ENCODE assay signal across 1 cellular context in genomic region chr6:148760568-148761531, GRCh38.
TF ChIP-seq lines count a peak whose summit lies in the region.

No MANE protein-coding gene starts in this region.

TF ChIP-seq in GM12878, 131 proteins besides CTCF, POLR2A, EP300 and RAD21 (continued from another document and continues in another):
- TF ChIP-seq, protein P1, sequence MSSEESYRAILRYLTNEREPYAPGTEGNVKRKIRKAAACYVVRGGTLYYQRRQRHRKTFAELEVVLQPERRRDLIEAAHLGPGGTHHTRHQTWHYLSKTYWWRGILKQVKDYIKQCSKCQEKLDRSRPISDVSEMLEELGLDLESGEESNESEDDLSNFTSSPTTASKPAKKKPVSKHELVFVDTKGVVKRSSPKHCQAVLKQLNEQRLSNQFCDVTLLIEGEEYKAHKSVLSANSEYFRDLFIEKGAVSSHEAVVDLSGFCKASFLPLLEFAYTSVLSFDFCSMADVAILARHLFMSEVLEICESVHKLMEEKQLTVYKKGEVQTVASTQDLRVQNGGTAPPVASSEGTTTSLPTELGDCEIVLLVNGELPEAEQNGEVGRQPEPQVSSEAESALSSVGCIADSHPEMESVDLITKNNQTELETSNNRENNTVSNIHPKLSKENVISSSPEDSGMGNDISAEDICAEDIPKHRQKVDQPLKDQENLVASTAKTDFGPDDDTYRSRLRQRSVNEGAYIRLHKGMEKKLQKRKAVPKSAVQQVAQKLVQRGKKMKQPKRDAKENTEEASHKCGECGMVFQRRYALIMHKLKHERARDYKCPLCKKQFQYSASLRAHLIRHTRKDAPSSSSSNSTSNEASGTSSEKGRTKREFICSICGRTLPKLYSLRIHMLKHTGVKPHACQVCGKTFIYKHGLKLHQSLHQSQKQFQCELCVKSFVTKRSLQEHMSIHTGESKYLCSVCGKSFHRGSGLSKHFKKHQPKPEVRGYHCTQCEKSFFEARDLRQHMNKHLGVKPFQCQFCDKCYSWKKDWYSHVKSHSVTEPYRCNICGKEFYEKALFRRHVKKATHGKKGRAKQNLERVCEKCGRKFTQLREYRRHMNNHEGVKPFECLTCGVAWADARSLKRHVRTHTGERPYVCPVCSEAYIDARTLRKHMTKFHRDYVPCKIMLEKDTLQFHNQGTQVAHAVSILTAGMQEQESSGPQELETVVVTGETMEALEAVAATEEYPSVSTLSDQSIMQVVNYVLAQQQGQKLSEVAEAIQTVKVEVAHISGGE (CRISPR knock-in tag; IDR thresholded peaks at IDR 0.05), result no peak
- TF ChIP-seq KDM1A (IDR thresholded peaks at IDR 0.05; ENCODE audit: borderline replicate concordance) (no peak), REST (IDR thresholded peaks at IDR 0.05; ENCODE audit: low read depth, low read length) (no peak), NRF1 (conservative IDR thresholded peaks at IDR 0.05; ENCODE audit: low read depth, low read length) (no peak), YY1 (IDR thresholded peaks at IDR 0.05; ENCODE audit: low read depth, low read length) (peak; percentile 71), GABPA (IDR thresholded peaks at IDR 0.05; ENCODE audit: low read depth) (no peak), EED (IDR thresholded peaks at IDR 0.05; ENCODE audit: low read depth) (peak; percentile 25; the same call in 1 of the 2 replicates), ZZZ3 (IDR thresholded peaks at IDR 0.05; ENCODE audit: control insufficient read depth, insufficient read length, low read depth) (no peak), SREBF2 (IDR thresholded peaks at IDR 0.05; ENCODE audit: low read length) (no peak), NFIC (IDR thresholded peaks at IDR 0.05; ENCODE audit: low read depth, low read length) (peak; percentile 37), IRF4 (IDR thresholded peaks at IDR 0.05; ENCODE audit: low read depth, low read length) (peak; percentile 57; the same call in 1 of the 2 replicates), MTA3 (IDR thresholded peaks at IDR 0.05; ENCODE audit: borderline replicate concordance, low read length) (no peak), RCOR1 (conservative IDR thresholded peaks at IDR 0.05; ENCODE audit: low read depth, low read length) (no peak), NFXL1 (IDR thresholded peaks at IDR 0.05; ENCODE audit: borderline replicate concordance) (no peak), ESRRA (IDR thresholded peaks at IDR 0.05; ENCODE audit: low read length) (no peak), SMC3 (IDR thresholded peaks at IDR 0.05; ENCODE audit: borderline replicate concordance, low read length) (no peak), RUNX3 (IDR thresholded peaks at IDR 0.05; ENCODE audit: low read length) (peak; percentile 52), IKZF2 (IDR thresholded peaks at IDR 0.05) (peak; percentile 54 to 69; a peak in 3 of 4 replicates), SIX5 (IDR thresholded peaks at IDR 0.05; ENCODE audit: low read depth, low read length, severe bottlenecking) (no peak), POLR2AphosphoS2 (IDR thresholded peaks at IDR 0.05; ENCODE audit: low read depth, low read length) (no peak), YBX1 (IDR thresholded peaks at IDR 0.05) (no peak), ATF7 (IDR thresholded peaks at IDR 0.05; ENCODE audit: low read depth) (peak; percentile 33), CHD1 (IDR thresholded peaks at IDR 0.05; ENCODE audit: low read depth, low read length) (no peak), NR2C1 (IDR thresholded peaks at IDR 0.05) (no peak), ZBED1 (IDR thresholded peaks at IDR 0.05; ENCODE audit: borderline replicate concordance) (peak; percentile 53; the same call in 1 of the 2 replicates), CREB1 (IDR thresholded peaks at IDR 0.05; ENCODE audit: low read depth) (no peak), RFX5 (IDR thresholded peaks at IDR 0.05; ENCODE audit: low read depth, low read length) (no peak), ATF3 (IDR thresholded peaks at IDR 0.05; ENCODE audit: borderline replicate concordance, extremely low read depth, low read depth, low read length) (no peak), LARP7 (IDR thresholded peaks at IDR 0.05) (no peak), HDAC6 (IDR thresholded peaks at IDR 0.05; ENCODE audit: unreplicated experiment) (no peak), RELA (IDR thresholded peaks at IDR 0.05; ENCODE audit: borderline replicate concordance, partially characterized antibody) (no peak), NFYA (IDR thresholded peaks at IDR 0.05; ENCODE audit: borderline replicate concordance, low read depth, low read length) (no peak), ETV6 (conservative IDR thresholded peaks at IDR 0.05 in 1 of 2, IDR thresholded peaks at IDR 0.05 in 1 of 2; ENCODE audit: borderline replicate concordance in 1 of 2, low read depth in 1 of 2) (peak in 1 of 2 experiments; percentile 10; a peak in 1 of 4 replicates), MEF2A (IDR thresholded peaks at IDR 0.05; ENCODE audit: insufficient read depth, low read depth, low read length) (0 out of 2 replicates have a peak, but pooled peaks have one; percentile 16), PAX8 (IDR thresholded peaks at IDR 0.05) (no peak), ZNF622 (IDR thresholded peaks at IDR 0.05) (no peak), KAT2A (conservative IDR thresholded peaks at IDR 0.05; ENCODE audit: control insufficient read depth, low read depth, low read length) (no peak), PML (IDR thresholded peaks at IDR 0.05; ENCODE audit: low read length) (no peak)
- TF ChIP-seq, protein P2, sequence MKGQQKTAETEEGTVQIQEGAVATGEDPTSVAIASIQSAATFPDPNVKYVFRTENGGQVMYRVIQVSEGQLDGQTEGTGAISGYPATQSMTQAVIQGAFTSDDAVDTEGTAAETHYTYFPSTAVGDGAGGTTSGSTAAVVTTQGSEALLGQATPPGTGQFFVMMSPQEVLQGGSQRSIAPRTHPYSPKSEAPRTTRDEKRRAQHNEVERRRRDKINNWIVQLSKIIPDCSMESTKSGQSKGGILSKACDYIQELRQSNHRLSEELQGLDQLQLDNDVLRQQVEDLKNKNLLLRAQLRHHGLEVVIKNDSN (IDR thresholded peaks at IDR 0.05; ENCODE audit: borderline replicate concordance, extremely low read length, insufficient read depth, low read depth, low read length), result no peak
- TF ChIP-seq, protein P3, sequence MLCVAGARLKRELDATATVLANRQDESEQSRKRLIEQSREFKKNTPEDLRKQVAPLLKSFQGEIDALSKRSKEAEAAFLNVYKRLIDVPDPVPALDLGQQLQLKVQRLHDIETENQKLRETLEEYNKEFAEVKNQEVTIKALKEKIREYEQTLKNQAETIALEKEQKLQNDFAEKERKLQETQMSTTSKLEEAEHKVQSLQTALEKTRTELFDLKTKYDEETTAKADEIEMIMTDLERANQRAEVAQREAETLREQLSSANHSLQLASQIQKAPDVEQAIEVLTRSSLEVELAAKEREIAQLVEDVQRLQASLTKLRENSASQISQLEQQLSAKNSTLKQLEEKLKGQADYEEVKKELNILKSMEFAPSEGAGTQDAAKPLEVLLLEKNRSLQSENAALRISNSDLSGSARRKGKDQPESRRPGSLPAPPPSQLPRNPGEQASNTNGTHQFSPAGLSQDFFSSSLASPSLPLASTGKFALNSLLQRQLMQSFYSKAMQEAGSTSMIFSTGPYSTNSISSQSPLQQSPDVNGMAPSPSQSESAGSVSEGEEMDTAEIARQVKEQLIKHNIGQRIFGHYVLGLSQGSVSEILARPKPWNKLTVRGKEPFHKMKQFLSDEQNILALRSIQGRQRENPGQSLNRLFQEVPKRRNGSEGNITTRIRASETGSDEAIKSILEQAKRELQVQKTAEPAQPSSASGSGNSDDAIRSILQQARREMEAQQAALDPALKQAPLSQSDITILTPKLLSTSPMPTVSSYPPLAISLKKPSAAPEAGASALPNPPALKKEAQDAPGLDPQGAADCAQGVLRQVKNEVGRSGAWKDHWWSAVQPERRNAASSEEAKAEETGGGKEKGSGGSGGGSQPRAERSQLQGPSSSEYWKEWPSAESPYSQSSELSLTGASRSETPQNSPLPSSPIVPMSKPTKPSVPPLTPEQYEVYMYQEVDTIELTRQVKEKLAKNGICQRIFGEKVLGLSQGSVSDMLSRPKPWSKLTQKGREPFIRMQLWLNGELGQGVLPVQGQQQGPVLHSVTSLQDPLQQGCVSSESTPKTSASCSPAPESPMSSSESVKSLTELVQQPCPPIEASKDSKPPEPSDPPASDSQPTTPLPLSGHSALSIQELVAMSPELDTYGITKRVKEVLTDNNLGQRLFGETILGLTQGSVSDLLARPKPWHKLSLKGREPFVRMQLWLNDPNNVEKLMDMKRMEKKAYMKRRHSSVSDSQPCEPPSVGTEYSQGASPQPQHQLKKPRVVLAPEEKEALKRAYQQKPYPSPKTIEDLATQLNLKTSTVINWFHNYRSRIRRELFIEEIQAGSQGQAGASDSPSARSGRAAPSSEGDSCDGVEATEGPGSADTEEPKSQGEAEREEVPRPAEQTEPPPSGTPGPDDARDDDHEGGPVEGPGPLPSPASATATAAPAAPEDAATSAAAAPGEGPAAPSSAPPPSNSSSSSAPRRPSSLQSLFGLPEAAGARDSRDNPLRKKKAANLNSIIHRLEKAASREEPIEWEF (IDR thresholded peaks at IDR 0.05; ENCODE audit: insufficient replicate concordance, low read depth, low read length), result peak; percentile 46
- TF ChIP-seq, protein P4, sequence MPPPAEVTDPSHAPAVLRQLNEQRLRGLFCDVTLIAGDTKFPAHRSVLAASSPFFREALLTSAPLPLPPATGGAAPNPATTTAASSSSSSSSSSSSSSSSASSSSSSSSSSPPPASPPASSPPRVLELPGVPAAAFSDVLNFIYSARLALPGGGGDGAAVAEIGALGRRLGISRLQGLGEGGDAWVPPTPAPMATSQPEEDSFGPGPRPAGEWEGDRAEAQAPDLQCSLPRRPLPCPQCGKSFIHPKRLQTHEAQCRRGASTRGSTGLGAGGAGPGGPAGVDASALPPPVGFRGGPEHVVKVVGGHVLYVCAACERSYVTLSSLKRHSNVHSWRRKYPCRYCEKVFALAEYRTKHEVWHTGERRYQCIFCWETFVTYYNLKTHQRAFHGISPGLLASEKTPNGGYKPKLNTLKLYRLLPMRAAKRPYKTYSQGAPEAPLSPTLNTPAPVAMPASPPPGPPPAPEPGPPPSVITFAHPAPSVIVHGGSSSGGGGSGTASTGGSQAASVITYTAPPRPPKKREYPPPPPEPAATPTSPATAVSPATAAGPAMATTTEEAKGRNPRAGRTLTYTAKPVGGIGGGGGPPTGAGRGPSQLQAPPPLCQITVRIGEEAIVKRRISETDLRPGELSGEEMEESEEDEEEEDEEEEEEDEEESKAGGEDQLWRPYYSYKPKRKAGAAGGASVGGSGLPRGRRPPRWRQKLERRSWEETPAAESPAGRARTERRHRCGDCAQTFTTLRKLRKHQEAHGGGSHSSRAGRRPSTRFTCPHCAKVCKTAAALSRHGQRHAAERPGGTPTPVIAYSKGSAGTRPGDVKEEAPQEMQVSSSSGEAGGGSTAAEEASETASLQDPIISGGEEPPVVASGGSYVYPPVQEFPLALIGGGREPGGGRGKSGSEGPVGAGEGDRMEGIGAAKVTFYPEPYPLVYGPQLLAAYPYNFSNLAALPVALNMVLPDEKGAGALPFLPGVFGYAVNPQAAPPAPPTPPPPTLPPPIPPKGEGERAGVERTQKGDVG (CRISPR knock-in tag; IDR thresholded peaks at IDR 0.05), result no peak
- TF ChIP-seq, protein P5, sequence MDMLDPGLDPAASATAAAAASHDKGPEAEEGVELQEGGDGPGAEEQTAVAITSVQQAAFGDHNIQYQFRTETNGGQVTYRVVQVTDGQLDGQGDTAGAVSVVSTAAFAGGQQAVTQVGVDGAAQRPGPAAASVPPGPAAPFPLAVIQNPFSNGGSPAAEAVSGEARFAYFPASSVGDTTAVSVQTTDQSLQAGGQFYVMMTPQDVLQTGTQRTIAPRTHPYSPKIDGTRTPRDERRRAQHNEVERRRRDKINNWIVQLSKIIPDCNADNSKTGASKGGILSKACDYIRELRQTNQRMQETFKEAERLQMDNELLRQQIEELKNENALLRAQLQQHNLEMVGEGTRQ (IDR thresholded peaks at IDR 0.05; ENCODE audit: borderline replicate concordance, low read depth, low read length), result no peak
- TF ChIP-seq, protein P6, sequence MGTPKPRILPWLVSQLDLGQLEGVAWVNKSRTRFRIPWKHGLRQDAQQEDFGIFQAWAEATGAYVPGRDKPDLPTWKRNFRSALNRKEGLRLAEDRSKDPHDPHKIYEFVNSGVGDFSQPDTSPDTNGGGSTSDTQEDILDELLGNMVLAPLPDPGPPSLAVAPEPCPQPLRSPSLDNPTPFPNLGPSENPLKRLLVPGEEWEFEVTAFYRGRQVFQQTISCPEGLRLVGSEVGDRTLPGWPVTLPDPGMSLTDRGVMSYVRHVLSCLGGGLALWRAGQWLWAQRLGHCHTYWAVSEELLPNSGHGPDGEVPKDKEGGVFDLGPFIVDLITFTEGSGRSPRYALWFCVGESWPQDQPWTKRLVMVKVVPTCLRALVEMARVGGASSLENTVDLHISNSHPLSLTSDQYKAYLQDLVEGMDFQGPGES (IDR thresholded peaks at IDR 0.05), result no peak
